Comparison of ENCODE assay signal across 14 cellular contexts in the genomic region with DNA sequence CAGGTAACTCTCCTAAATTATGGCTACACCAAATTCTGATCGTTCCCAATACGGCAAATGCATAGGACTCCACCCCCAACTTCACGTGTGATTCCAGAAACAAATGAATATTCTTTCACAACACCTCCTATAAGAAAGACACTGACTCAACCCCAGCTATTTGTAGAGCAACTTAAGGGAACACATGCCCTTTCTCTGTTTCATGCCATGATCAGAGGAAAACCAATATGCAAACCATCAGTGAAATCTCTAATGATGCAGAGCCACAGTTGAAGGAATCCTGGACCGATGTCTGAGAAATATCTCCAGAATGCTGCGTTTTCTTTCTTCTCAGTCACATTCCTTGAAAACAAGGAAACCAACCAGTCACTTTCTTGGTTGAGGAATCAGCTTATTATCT.
DNase-seq lines count a peak whose midpoint lies in the region; ATAC-seq and TF ChIP-seq lines count a peak whose summit lies in the region.
"Had no signal": no experiment of that assay in that cellular context is flagged by ENCODE, and none has a peak within 500 bp of the region (broad histone marks: within the 10 kb centered on the region; RNA-seq: fewer than 3 reads in every experiment).

No MANE protein-coding gene starts in this region.

- ATAC-seq in HG03460 (IDR thresholded peaks at IDR 0.05; ENCODE audit: unreplicated experiment): no peak

- no peak overlapping the region for H3K4me3 ChIP-seq in epithelial cell of esophagus (ENCODE audit: low read length)
- H3K4me3 ChIP-seq: HAP-1, SK-N-MC had no signal

- peak; percentile 32 for DNase-seq in AG20443 (ENCODE audit: low spot score)
- DNase-seq in HS-5 (ENCODE audit: low read depth): peak; percentile 15
- DNase-seq in epithelial cell of esophagus (ENCODE audit: low read depth): peak; percentile 37
- peak; percentile 31 for DNase-seq in kidney tubule cell (ENCODE audit: low spot score)
- DNase-seq in NCI-H2081 treated with DMSO at 0.1 percent for 48 hours (lab: John Stamatoyannopoulos, UW): no peak
- no peak for DNase-seq in D341Med (ENCODE audit: low spot score)
- DNase-seq: CD4-positive, alpha-beta T cell; NCI-H1092 treated with DMSO at 0.1 percent for 48 hours; NCI-H1694; NCI-H446; NCI-H748 treated with DMSO at 0.1 percent for 48 hours had no signal

- TF ChIP-seq CTCF in epithelial cell of esophagus (IDR thresholded peaks at IDR 0.05; ENCODE audit: insufficient read depth, low read depth, low read length, missing control alignments): no peak

Comparison
In these comparisons a context has a peak if more than half of its experiments do, and no peak if none do; other contexts are left out.
1. DNase-seq: peak in AG20443 (single experiment), HS-5 (single experiment), epithelial cell of esophagus (single experiment) and kidney tubule cell (single experiment); none in NCI-H2081 treated with DMSO at 0.1 percent for 48 hours (single experiment) and D341Med (single experiment).